ENCODE assay signal across 9 cellular contexts in genomic region chr14:65222434-65222833, GRCh38.
A peak's percentile ranks its signal among the peaks of the same experiment; 100 is the strongest.
DNase-seq lines count a peak whose midpoint lies in the region; ATAC-seq, FAIRE-seq and TF ChIP-seq lines count a peak whose summit lies in the region.
"Had no signal": no experiment of that assay in that cellular context is flagged by ENCODE, and none has a peak within 500 bp of the region (broad histone marks: within the 10 kb centered on the region; RNA-seq: fewer than 3 reads in every experiment).

No MANE protein-coding gene starts in this region.

- CTCF ChIA-PET in A549 (lab: Yijun Ruan, JAX) = interaction anchor here (0.6 to 7.6 kb wide), 9 partner anchors 35 to 188 kb away, joined by 3 to 42 read pairs (median 3); partner anchors contain the start of gene FUT8

- H3K27ac ChIP-seq in A549 (peak overlapping the region; percentile 20 to 62; a peak in 3 of 6 replicates), breast epithelium (no peak overlapping the region)

- H3K4me1 ChIP-seq in A549 (peaks cover 21% of the 10 kb centered on the region), breast epithelium (no peaks in the 10 kb centered on the region)

- H3K36me3 ChIP-seq in breast epithelium = no peaks in the 10 kb centered on the region

- POLR2A ChIA-PET in A549 (lab: Yijun Ruan, JAX) = interaction anchor here (1.4 kb wide), 1 partner anchor 190 kb away, joined by 5 read pairs; the partner anchor contains the start of gene FUT8

- ATAC-seq in A549 = peak; percentile 49 to 77; a peak in 5 of 6 replicates
- peak; percentile 45 for ATAC-seq in left colon

- WGBS in A549 (ENCODE audit: missing lambda C conversion rate) = 28% methylated on average over 8 of the region's 8 CpGs

- intact Hi-C loops in breast epithelium (cut with DNase I; ENCODE audit: low total_unique reads) = no loop called here
- intact Hi-C loops in left colon (cut with DNase I, micrococcal nuclease) = no loop called here

- TF ChIP-seq EP300 in A549 (IDR thresholded peaks at IDR 0.05) = no peak

- no peak for TF ChIP-seq POLR2A in A549 (IDR thresholded peaks at IDR 0.05; ENCODE audit: low read length)
- no peak for TF ChIP-seq POLR2A in GM12892 (IDR thresholded peaks at IDR 0.05; ENCODE audit: low read depth, low read length)
- no peak for TF ChIP-seq POLR2A in breast epithelium (IDR thresholded peaks at IDR 0.05)

- no peak overlapping the region for H3K4me3 ChIP-seq in A549
- H3K4me3 ChIP-seq in breast epithelium = no peak overlapping the region

- no peaks in the 10 kb centered on the region for H3K9me3 ChIP-seq in A549
- no peaks in the 10 kb centered on the region for H3K9me3 ChIP-seq in breast epithelium

- no peak overlapping the region for H3K4me2 ChIP-seq in A549

- DNase-seq in A549 (ENCODE audit: low read depth in 1 of 2, low spot score in 1 of 2) = peak in 1 of 2 experiments; percentile 53
- DNase-seq in GM12892 (ENCODE audit: insufficient read length) = peak; percentile 52
- peak; percentile 80 for DNase-seq in UCSD-AML1 (lab: John Stamatoyannopoulos, UW; ENCODE audit: unreplicated experiment)
- DNase-seq in breast epithelium (ENCODE audit: low spot score in 2 of 2) = no peak
- DNase-seq in left colon = peak in 1 of 2 donors; percentile 75
- peak; percentile 22 for DNase-seq in stimulated activated CD8-positive, alpha-beta memory T cell treated with anti-CD3 and anti-CD28 coated beads, Interleukin-12 subunit alpha, Interleukin-12 subunit beta, amount 100 ng/mL, for 1 hour (ENCODE audit: low read depth)
- DNase-seq in foreskin melanocyte = no peak

- no peaks in the 10 kb centered on the region for H3K27me3 ChIP-seq in breast epithelium

- FAIRE-seq in A549 (lab: Jason Lieb, UNC) = no peak
- peak; percentile 80 for FAIRE-seq in GM12892 (lab: Jason Lieb, UNC)
- FAIRE-seq: islet of Langerhans had no signal

- peak; percentile 80 to 85 for TF ChIP-seq RAD21 in A549 (conservative IDR thresholded peaks at IDR 0.05 in 1 of 2, IDR thresholded peaks at IDR 0.05 in 1 of 2)

- TF ChIP-seq CTCF in A549 (IDR thresholded peaks at IDR 0.05) = peak; percentile 75
- peak; percentile 81 for TF ChIP-seq CTCF in LNCAP (IDR thresholded peaks at IDR 0.05)
- TF ChIP-seq CTCF in breast epithelium (IDR thresholded peaks at IDR 0.05) = peak in 2 of 3 donors; percentile 49 to 53

TF ChIP-seq in A549, 52 proteins besides CTCF, POLR2A, EP300 and RAD21:
- peak; percentile 92 for TF ChIP-seq SMC3 (IDR thresholded peaks at IDR 0.05)
- no peak for TF ChIP-seq FOXS1 (CRISPR knock-in tag; IDR thresholded peaks at IDR 0.05)

Comparison
In these comparisons a context has a peak if more than half of its experiments do, and no peak if none do; other contexts are left out.
1. DNase-seq: peak in GM12892 (single experiment), UCSD-AML1 (single experiment) and stimulated activated CD8-positive, alpha-beta memory T cell treated with anti-CD3 and anti-CD28 coated beads, Interleukin-12 subunit alpha, Interleukin-12 subunit beta, amount 100 ng/mL, for 1 hour (single experiment); none in breast epithelium (0 of 2) and foreskin melanocyte (single experiment).
2. H3K27ac ChIP-seq: peak in A549 (2 of 2); none in breast epithelium (0 of 2).
3. Peak in every context shown above with its lines, with median percentiles within 50 percentile points of each other: CTCF ChIP-seq.